ENCODE assay signal across 17 cellular contexts in genomic region chr12:14249368-14249767, GRCh38.
DNase-seq lines count a peak whose midpoint lies in the region; ATAC-seq, FAIRE-seq and TF ChIP-seq lines count a peak whose summit lies in the region.
"Had no signal": no experiment of that assay in that cellular context is flagged by ENCODE, and none has a peak within 500 bp of the region (broad histone marks: within the 10 kb centered on the region; RNA-seq: fewer than 3 reads in every experiment).

No MANE protein-coding gene starts in this region.

- H3K4me3 ChIP-seq in ectodermal cell (ENCODE audit: insufficient read depth, low read depth, low read length) (no peak overlapping the region), mesodermal cell (ENCODE audit: extremely low read depth, insufficient read depth, low read length, poor library complexity, severe bottlenecking) (no peak overlapping the region), testis (no peak overlapping the region)
- H3K4me3 ChIP-seq: BLaER1, thoracic aorta had no signal

- FAIRE-seq in HTR-8/SVneo (lab: Jason Lieb, UNC), result no peak

- intact Hi-C loops in testis (cut with DNase I; ENCODE audit: low total_unique reads), result no loop called here

- H3K27ac ChIP-seq in ectodermal cell (ENCODE audit: insufficient read depth, low read depth, low read length, poor library complexity, severe bottlenecking), result peak overlapping the region; percentile 50
- peak overlapping the region; percentile 69 for H3K27ac ChIP-seq in mesodermal cell (ENCODE audit: low read depth, low read length, severe bottlenecking)
- H3K27ac ChIP-seq in testis, result peak overlapping the region; percentile 74 to 81
- H3K27ac ChIP-seq: BLaER1, thoracic aorta had no signal

- H3K9me3 ChIP-seq in ectodermal cell (ENCODE audit: control insufficient read depth, low read length) (no peaks in the 10 kb centered on the region), mesodermal cell (ENCODE audit: control insufficient read depth, low read length) (peaks cover 2% of the 10 kb centered on the region), testis (no peaks in the 10 kb centered on the region)
- H3K9me3 ChIP-seq: thoracic aorta had no signal

- no peaks in the 10 kb centered on the region for H3K27me3 ChIP-seq in ectodermal cell (ENCODE audit: control insufficient read depth, insufficient read depth, low read length, poor library complexity, severe bottlenecking)
- no peaks in the 10 kb centered on the region for H3K27me3 ChIP-seq in testis
- H3K27me3 ChIP-seq: BLaER1 had no signal

- H3K4me1 ChIP-seq in ectodermal cell (ENCODE audit: control insufficient read depth, insufficient read depth, low read length) (no peaks in the 10 kb centered on the region), mesodermal cell (ENCODE audit: control insufficient read depth, insufficient read depth, low read length, poor library complexity, severe bottlenecking) (no peaks in the 10 kb centered on the region), testis (peaks cover 17% of the 10 kb centered on the region)

- TF ChIP-seq POLR2A in testis (IDR thresholded peaks at IDR 0.05), result no peak

- DNase-seq in KBM-7, result peak; percentile 43
- peak; percentile 85 for DNase-seq in testis
- DNase-seq in HTR-8/SVneo (ENCODE audit: insufficient read length, low spot score), result no peak
- no peak for DNase-seq in SIG-M5 (lab: John Stamatoyannopoulos, UW)
- DNase-seq: DND-41, kidney glomerular epithelial cell, MV-4-11, naive B cell, NCI-H2081 treated with DMSO at 0.1 percent for 48 hours, NCI-H526 treated with DMSO at 0.1 percent for 48 hours, retina had no signal

- ATAC-seq in HG03378 (IDR thresholded peaks at IDR 0.05; ENCODE audit: unreplicated experiment), result no peak
- ATAC-seq: Panc1 had no signal

- 48 to 62% methylated on average over 4 of the region's 4 CpGs for WGBS in ectodermal cell, 2 experiments
- 43 to 61% methylated on average over 3 of the region's 4 CpGs for WGBS in mesodermal cell (ENCODE audit: insufficient coverage in 2 of 2), 2 experiments
- 42 to 59% methylated on average over 4 of the region's 4 CpGs for WGBS in testis, 2 donors

- H3K36me3 ChIP-seq in ectodermal cell (ENCODE audit: control insufficient read depth, insufficient read depth, low read length), result no peaks in the 10 kb centered on the region
- H3K36me3 ChIP-seq in mesodermal cell (ENCODE audit: control insufficient read depth, insufficient read depth, low read length), result no peaks in the 10 kb centered on the region
- H3K36me3 ChIP-seq in testis (ENCODE audit: low read depth, missing control alignments), result no peaks in the 10 kb centered on the region
- H3K36me3 ChIP-seq: BLaER1, thoracic aorta had no signal

- no peak for TF ChIP-seq CTCF in testis (IDR thresholded peaks at IDR 0.05)

- in situ Hi-C loops in KBM-7 (cut with MboI; ENCODE audit: low pct_unique_long_range_greater_than_20kb, low sequenced_read_pairs), result loop anchor here (25.0 kb wide), 1 partner anchor 213 kb away; no protein-coding TSS in a partner anchor

Comparison
In these comparisons a context has a peak if more than half of its experiments do, and no peak if none do; other contexts are left out.
1. DNase-seq: peak in KBM-7 (single experiment) and testis (single experiment); none in HTR-8/SVneo (single experiment) and SIG-M5 (single experiment).
2. Peak in every context shown above with its lines, with median percentiles within 50 percentile points of each other: H3K27ac ChIP-seq.